In genomic region chr10:44988957-44989620, GRCh38 we compare ENCODE assay signal across 19 cellular contexts. TPM values are rescaled to one million over a fixed set of nuclear protein-coding genes. Genes with fewer than 3 reads are reported as not detected.
A peak's percentile ranks its signal among the peaks of the same experiment; 100 is the strongest.
DNase-seq lines count a peak whose midpoint lies in the region; ATAC-seq, FAIRE-seq and TF ChIP-seq lines count a peak whose summit lies in the region.
"Had no signal": no experiment of that assay in that cellular context is flagged by ENCODE, and none has a peak within 500 bp of the region (broad histone marks: within the 10 kb centered on the region; RNA-seq: fewer than 3 reads in every experiment).

No MANE protein-coding gene starts in this region.

- peaks cover 17% of the 10 kb centered on the region; the same call in 1 of the 2 replicates for H3K36me3 ChIP-seq in BLaER1
- H3K36me3 ChIP-seq in bronchial epithelial cell (ENCODE audit: control insufficient read depth, insufficient read depth, low read length): no peaks in the 10 kb centered on the region

- H3K36me3 Mint-ChIP-seq in naive thymus-derived CD8-positive, alpha-beta T cell: no peaks in the 10 kb centered on the region
- H3K36me3 Mint-ChIP-seq: activated naive CD8-positive, alpha-beta T cell treated with anti-CD3 and anti-CD28 coated beads for 36 hours; CD8-positive, alpha-beta memory T cell; stimulated activated naive B cell treated with anti-CD40 and anti-IgM and Interleukin-4, amounts not matched to agents 10 μg/mL and 1 μg/mL and 100 μg/mL, for 72 hours had no signal

- DNase-seq in COLO668 (lab: John Stamatoyannopoulos, UW; ENCODE audit: unreplicated experiment) (peak; percentile 75), bronchial epithelial cell (ENCODE audit: low read depth) (no peak), mucosa of gallbladder (ENCODE audit: low spot score) (peak; percentile 8), NCI-H345 (lab: John Stamatoyannopoulos, UW) (no peak)
- no peak for DNase-seq in naive thymus-derived CD8-positive, alpha-beta T cell
- no peak for DNase-seq in activated naive CD4-positive, alpha-beta T cell treated with anti-CD3 and anti-CD28 coated beads, Interleukin-2, amount 50 U/mL, for 16 hours
- DNase-seq: activated naive CD8-positive, alpha-beta T cell treated with anti-CD3 and anti-CD28 coated beads for 36 hours; CD8-positive, alpha-beta memory T cell; DND-41; HCEC 1CT; NCI-H2029 treated with DMSO at 0.1 percent for 48 hours; NCI-H524; stimulated activated naive B cell treated with anti-CD40 and anti-IgM and Interleukin-4, amounts not matched to agents 10 μg/mL and 1 μg/mL and 100 μg/mL, for 72 hours; T-helper 9 cell had no signal

- no peak overlapping the region for H3K27ac Mint-ChIP-seq in naive thymus-derived CD8-positive, alpha-beta T cell
- H3K27ac Mint-ChIP-seq: activated naive CD8-positive, alpha-beta T cell treated with anti-CD3 and anti-CD28 coated beads for 36 hours; activated T-helper 17 cell treated with anti-CD3 and anti-CD28 coated beads, Interleukin-2, amount 50 U/mL, for 72 hours; stimulated activated naive B cell treated with anti-CD40 and anti-IgM and Interleukin-4, amounts not matched to agents 10 μg/mL and 1 μg/mL and 100 μg/mL, for 72 hours had no signal

- H4K20me1 ChIP-seq in BLaER1: no peaks in the 10 kb centered on the region

- POLR2A ChIA-PET in naive thymus-derived CD8-positive, alpha-beta T cell (lab: Charles Lee): interaction anchor here (0.7 kb wide), 1 partner anchor 76 kb away, joined by 3 read pairs; no protein-coding TSS in a partner anchor

- peaks cover 0 to 25% (median 5%) of the 10 kb centered on the region in 5 donors for H3K27me3 Mint-ChIP-seq in naive thymus-derived CD8-positive, alpha-beta T cell
- H3K27me3 Mint-ChIP-seq: activated naive CD8-positive, alpha-beta T cell treated with anti-CD3 and anti-CD28 coated beads for 36 hours; brain had no signal

- peak; percentile 72 for FAIRE-seq in bronchial epithelial cell (lab: Jason Lieb, UNC)

- no peaks in the 10 kb centered on the region for H3K27me3 ChIP-seq in BLaER1
- H3K27me3 ChIP-seq in bronchial epithelial cell (ENCODE audit: control insufficient read depth, insufficient read depth, low read length): no peaks in the 10 kb centered on the region
- H3K27me3 ChIP-seq: thyroid gland had no signal

- H3K4me3 Mint-ChIP-seq in naive thymus-derived CD8-positive, alpha-beta T cell: no peak overlapping the region
- H3K4me3 Mint-ChIP-seq: activated naive CD8-positive, alpha-beta T cell treated with anti-CD3 and anti-CD28 coated beads for 36 hours; activated T-helper 17 cell treated with anti-CD3 and anti-CD28 coated beads, Interleukin-2, amount 50 U/mL, for 72 hours; brain; CD8-positive, alpha-beta memory T cell; stimulated activated naive B cell treated with anti-CD40 and anti-IgM and Interleukin-4, amounts not matched to agents 10 μg/mL and 1 μg/mL and 100 μg/mL, for 72 hours had no signal

- H3K9me3 Mint-ChIP-seq in naive thymus-derived CD8-positive, alpha-beta T cell: no peaks in the 10 kb centered on the region
- H3K9me3 Mint-ChIP-seq: activated naive CD8-positive, alpha-beta T cell treated with anti-CD3 and anti-CD28 coated beads for 36 hours; activated T-helper 17 cell treated with anti-CD3 and anti-CD28 coated beads, Interleukin-2, amount 50 U/mL, for 72 hours; brain; CD8-positive, alpha-beta memory T cell; stimulated activated naive B cell treated with anti-CD40 and anti-IgM and Interleukin-4, amounts not matched to agents 10 μg/mL and 1 μg/mL and 100 μg/mL, for 72 hours had no signal

- ATAC-seq in naive thymus-derived CD8-positive, alpha-beta T cell: no peak
- ATAC-seq: activated T-helper 17 cell treated with anti-CD3 and anti-CD28 coated beads, Interleukin-2, amount 50 U/mL, for 72 hours; stimulated activated naive B cell treated with anti-CD40 and anti-IgM and Interleukin-4, amounts not matched to agents 10 μg/mL and 1 μg/mL and 100 μg/mL, for 72 hours had no signal

- no peak overlapping the region for H3K4me3 ChIP-seq in BLaER1
- no peak overlapping the region for H3K4me3 ChIP-seq in bronchial epithelial cell (ENCODE audit: low read depth, low read length)
- H3K4me3 ChIP-seq: thyroid gland had no signal

- H3K4me1 ChIP-seq in BLaER1: peaks cover 69% of the 10 kb centered on the region

- no peak overlapping the region for H3K9ac ChIP-seq in BLaER1

- H3K9me3 ChIP-seq in BLaER1: no peaks in the 10 kb centered on the region
- H3K9me3 ChIP-seq: thyroid gland had no signal

- TF ChIP-seq CTCF in bronchial epithelial cell (IDR thresholded peaks at IDR 0.05; ENCODE audit: insufficient read depth, low read length, severe bottlenecking): no peak

- peak overlapping the region; percentile 20 for H3K27ac ChIP-seq in BLaER1
- H3K27ac ChIP-seq: RWPE1 had no signal

- peaks cover 0 to 2% (median 1%) of the 10 kb centered on the region in 4 donors for H3K4me1 Mint-ChIP-seq in naive thymus-derived CD8-positive, alpha-beta T cell
- H3K4me1 Mint-ChIP-seq: activated T-helper 17 cell treated with anti-CD3 and anti-CD28 coated beads, Interleukin-2, amount 50 U/mL, for 72 hours had no signal

- peak overlapping the region; percentile 50 for H3K4me2 ChIP-seq in BLaER1

RNA-seq across cellular contexts. Expression of gene DEPP1, which starts 10.5 kb away (rescaled TPM):
- total RNA-seq in bronchial epithelial cell (0.26 and 1.0 TPM in 2 replicates), mucosa of gallbladder (45.8 TPM)
- total RNA-seq in naive thymus-derived CD8-positive, alpha-beta T cell: not detected
- polyA plus RNA-seq in naive thymus-derived CD8-positive, alpha-beta T cell: not detected
- polyA plus RNA-seq: CD8-positive, alpha-beta memory T cell had no signal

RNA-seq across cellular contexts. Expression of gene ZNF22, which starts 11.6 kb away (rescaled TPM):
- total RNA-seq in bronchial epithelial cell (4.6 and 9.2 TPM in 2 replicates), mucosa of gallbladder (16.5 TPM)
- 10 to 100 TPM; 46.3 to 47.0 TPM for total RNA-seq in naive thymus-derived CD8-positive, alpha-beta T cell
- 10 to 100 TPM; 54.1 to 62.3 (median 58.7) TPM for polyA plus RNA-seq in naive thymus-derived CD8-positive, alpha-beta T cell

RNA-seq across cellular contexts. Expression of gene RASSF4, which starts 29.5 kb away (rescaled TPM):
- 0.26 and 0.51 TPM in 2 replicates for total RNA-seq in bronchial epithelial cell
- total RNA-seq in mucosa of gallbladder: 41.9 TPM
- 1 to 10 TPM in 1 of 2 experiments, under 1 TPM in 1; 0.88 to 1.8 TPM for total RNA-seq in naive thymus-derived CD8-positive, alpha-beta T cell
- polyA plus RNA-seq in naive thymus-derived CD8-positive, alpha-beta T cell: 1 to 10 TPM in 2 of 3 donors, under 1 TPM in 1; 0.40 to 1.7 (median 1.0) TPM

Comparison
In these comparisons a context has a peak if more than half of its experiments do, and no peak if none do; other contexts are left out.
1. DNase-seq: peak in COLO668 (single experiment) and mucosa of gallbladder (single experiment); none in bronchial epithelial cell (single experiment), naive thymus-derived CD8-positive, alpha-beta T cell (0 of 10), activated naive CD4-positive, alpha-beta T cell treated with anti-CD3 and anti-CD28 coated beads, Interleukin-2, amount 50 U/mL, for 16 hours (single experiment) and NCI-H345 (single experiment).
2. RNA of gene DEPP1, which starts 10.5 kb away (total RNA-seq): 45.8 TPM in mucosa of gallbladder (single experiment); 0.26 to 1.0 TPM in bronchial epithelial cell and not detected in naive thymus-derived CD8-positive, alpha-beta T cell; every median in the first group is over 10 times any median in the second.
3. RNA of gene RASSF4, which starts 29.5 kb away (total RNA-seq): 41.9 TPM in mucosa of gallbladder (single experiment); 0.88 to 1.8 TPM in naive thymus-derived CD8-positive, alpha-beta T cell and 0.26 to 0.51 TPM in bronchial epithelial cell; every median in the first group is over 10 times any median in the second.